ENCODE assay signal across 11 cellular contexts in the genomic region with DNA sequence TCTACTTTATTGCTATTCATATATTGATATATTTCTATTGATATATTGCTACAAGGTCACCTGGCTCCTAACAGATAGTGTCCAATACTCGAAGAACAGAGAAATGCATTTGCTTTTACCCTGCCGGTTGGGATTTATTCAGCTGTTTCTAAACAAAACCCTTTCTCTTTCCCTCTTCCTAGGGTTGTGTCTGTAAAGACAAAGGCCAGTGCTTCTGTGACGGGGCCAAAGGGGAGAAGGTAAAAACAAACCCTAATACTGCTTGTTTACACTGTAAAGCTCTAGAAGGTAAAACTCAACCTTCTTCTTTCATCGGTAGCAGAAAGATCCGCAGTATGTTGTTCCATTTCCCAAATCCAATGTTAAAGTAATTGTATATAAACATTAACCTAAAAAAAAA.
A peak's percentile ranks its signal among the peaks of the same experiment; 100 is the strongest.
DNase-seq lines count a peak whose midpoint lies in the region; ATAC-seq, FAIRE-seq and TF ChIP-seq lines count a peak whose summit lies in the region.
"Had no signal": no experiment of that assay in that cellular context is flagged by ENCODE, and none has a peak within 500 bp of the region (broad histone marks: within the 10 kb centered on the region; RNA-seq: fewer than 3 reads in every experiment).

No MANE protein-coding gene starts in this region.

- H4K20me1 ChIP-seq in HCT116 (ENCODE audit: insufficient read depth), result no peaks in the 10 kb centered on the region
- no peaks in the 10 kb centered on the region for H4K20me1 ChIP-seq in hepatocyte (ENCODE audit: insufficient read depth, poor library complexity, severe bottlenecking)
- H4K20me1 ChIP-seq in smooth muscle cell (ENCODE audit: low read depth), result no peaks in the 10 kb centered on the region

- TF ChIP-seq CTCF in HCT116 (IDR thresholded peaks at IDR 0.05 in 2 of 3, conservative IDR thresholded peaks at IDR 0.05 in 1 of 3; ENCODE audit: borderline replicate concordance in 1 of 3, insufficient read depth in 1 of 3, low read depth in 2 of 3, low read length in 2 of 3), result no peak
- TF ChIP-seq CTCF in hepatocyte (IDR thresholded peaks at IDR 0.05; ENCODE audit: poor library complexity), result no peak
- no peak for TF ChIP-seq CTCF in smooth muscle cell (IDR thresholded peaks at IDR 0.05; ENCODE audit: borderline replicate concordance, insufficient read depth, poor library complexity, severe bottlenecking)

- 32% methylated on average over 5 of the region's 5 CpGs for WGBS in hepatocyte (ENCODE audit: low lambda C conversion rate, missing lambda C conversion rate)
- 77% methylated on average over 5 of the region's 5 CpGs for WGBS in smooth muscle cell (ENCODE audit: low lambda C conversion rate)

- no peaks in the 10 kb centered on the region for H3F3A ChIP-seq in smooth muscle cell (ENCODE audit: low read depth)

- H3K4me3 ChIP-seq in HCT116 (replicated peaks in 1 of 2; ENCODE audit: low read depth in 1 of 2, low read length in 2 of 2) (no peak overlapping the region), hepatocyte (no peak overlapping the region), smooth muscle cell (no peak overlapping the region)

- TF ChIP-seq POLR2A in HCT116 (IDR thresholded peaks at IDR 0.05; ENCODE audit: borderline replicate concordance, extremely low read depth, insufficient read depth, insufficient read length) (no peak), GM18505 (IDR thresholded peaks at IDR 0.05; ENCODE audit: borderline replicate concordance, extremely low read depth, insufficient read depth, insufficient read length) (no peak)

- H3K9me2 ChIP-seq in HCT116 (ENCODE audit: insufficient read depth), result no peaks in the 10 kb centered on the region
- no peaks in the 10 kb centered on the region for H3K9me2 ChIP-seq in hepatocyte (replicated peaks; ENCODE audit: insufficient read depth)

- H3K9me3 ChIP-seq in HCT116 (ENCODE audit: control insufficient read depth in 1 of 2, insufficient read depth in 1 of 2, low read depth in 1 of 2, low read length in 2 of 2) (no peaks in the 10 kb centered on the region), hepatocyte (ENCODE audit: low read depth) (no peaks in the 10 kb centered on the region), smooth muscle cell (replicated peaks; ENCODE audit: low read depth) (no peaks in the 10 kb centered on the region)
- H3K9me3 ChIP-seq: Caco-2 had no signal

- DNase-seq in GM18507 (ENCODE audit: extremely low spot score, insufficient read length, low read depth), result no peak
- no peak for DNase-seq in HCT116 (ENCODE audit: low read depth, low spot score)
- DNase-seq in hepatocyte (ENCODE audit: low spot score), result no peak
- no peak for DNase-seq in smooth muscle cell (lab: John Stamatoyannopoulos, UW; ENCODE audit: unreplicated experiment)
- no peak for DNase-seq in NCI-H510A treated with DMSO at 0.1 percent for 48 hours (lab: John Stamatoyannopoulos, UW)

- intact Hi-C loops in HCT116 (cut with micrococcal nuclease), result loop anchor here (1.0 to 10.0 kb wide), 2 partner anchors 107 to 203 kb away; no protein-coding TSS in a partner anchor

- POLR2A ChIA-PET in HCT116 (lab: Charles Lee), result no interaction called here

- TF ChIP-seq RAD21 in HCT116 (IDR thresholded peaks at IDR 0.05; ENCODE audit: low read depth), result no peak

- CTCF ChIA-PET in HCT116 (lab: Charles Lee), result interaction anchor here (0.8 to 3.9 kb wide), 25 partner anchors 10 to 1573 kb away, joined by 3 to 75 read pairs (median 5); no protein-coding TSS in a partner anchor

- no TSS peak for BruUV-seq in HCT116 (replicated peaks; lab: Mats Ljungman, UMichigan)

- RAD21 ChIA-PET in HCT116 (lab: Charles Lee; ENCODE audit: low non-redundant PET in 1 of 2, low total read pairs in 2 of 2, uncharacterized antibody in 2 of 2, unreplicated experiment in 2 of 2), result interaction anchor here (0.6 to 1.6 kb wide), 4 partner anchors 88 to 528 kb away, joined by 3 to 4 read pairs (median 3); no protein-coding TSS in a partner anchor

- H2AFZ ChIP-seq in HCT116 (ENCODE audit: low read depth, low read length, poor library complexity, severe bottlenecking) (peak overlapping the region; percentile 36), hepatocyte (no peak overlapping the region), smooth muscle cell (ENCODE audit: low read depth) (no peak overlapping the region)

- no peaks in the 10 kb centered on the region for H3K4me1 ChIP-seq in HCT116 (ENCODE audit: control insufficient read depth in 1 of 2, insufficient read depth in 2 of 2, low read length in 2 of 2)
- no peaks in the 10 kb centered on the region for H3K4me1 ChIP-seq in hepatocyte (ENCODE audit: insufficient read depth)
- peaks cover 16% of the 10 kb centered on the region for H3K4me1 ChIP-seq in smooth muscle cell (ENCODE audit: low read depth)

- FAIRE-seq in GM18507 (lab: Jason Lieb, UNC), result peak; percentile 15

- H3K27ac ChIP-seq in HCT116 (ENCODE audit: low read depth, low read length), result no peak overlapping the region
- H3K27ac ChIP-seq in hepatocyte, result no peak overlapping the region
- H3K27ac ChIP-seq in smooth muscle cell (ENCODE audit: low read depth), result no peak overlapping the region
- H3K27ac ChIP-seq: C4-2B, HL-60, KMS-11 had no signal

- H3K9ac ChIP-seq in HCT116 (ENCODE audit: low read length) (no peak overlapping the region), smooth muscle cell (ENCODE audit: low read depth) (no peak overlapping the region)
- H3K9ac ChIP-seq: KMS-11 had no signal

- H3K4me2 ChIP-seq in HCT116 (ENCODE audit: low read length) (no peak overlapping the region), hepatocyte (peak overlapping the region; percentile 32), smooth muscle cell (peak overlapping the region; percentile 45)
- H3K4me2 ChIP-seq: KMS-11 had no signal

- H3K36me3 ChIP-seq in HCT116 (ENCODE audit: control insufficient read depth in 1 of 2, insufficient read depth in 2 of 2, low read length in 2 of 2) (no peaks in the 10 kb centered on the region), hepatocyte (replicated peaks; ENCODE audit: insufficient read depth, low read depth) (no peaks in the 10 kb centered on the region), smooth muscle cell (ENCODE audit: low read depth) (no peaks in the 10 kb centered on the region)

- H3K79me2 ChIP-seq in HCT116 (ENCODE audit: insufficient read depth, low read length) (no peaks in the 10 kb centered on the region), hepatocyte (no peaks in the 10 kb centered on the region), smooth muscle cell (ENCODE audit: low read depth) (no peaks in the 10 kb centered on the region)

- H3K27me3 ChIP-seq in HCT116 (ENCODE audit: insufficient read depth, low read length) (no peaks in the 10 kb centered on the region), hepatocyte (no peaks in the 10 kb centered on the region), smooth muscle cell (ENCODE audit: low read depth) (peaks cover 4% of the 10 kb centered on the region)

- ATAC-seq in HCT116, result no peak
- ATAC-seq in HG02884 (IDR thresholded peaks at IDR 0.05; ENCODE audit: unreplicated experiment), result no peak
- no peak for ATAC-seq in GM18505 (IDR thresholded peaks at IDR 0.05; ENCODE audit: unreplicated experiment)

TF ChIP-seq in HCT116, 20 proteins besides CTCF, POLR2A, EP300 and RAD21 (continues in another document):
- TF ChIP-seq ZNF274 (IDR thresholded peaks at IDR 0.05; ENCODE audit: low read depth, low read length), result no peak
- TF ChIP-seq JUND (IDR thresholded peaks at IDR 0.05), result no peak
- TF ChIP-seq EGR1 (IDR thresholded peaks at IDR 0.05; ENCODE audit: low read depth), result no peak
- TF ChIP-seq ZFX (IDR thresholded peaks at IDR 0.05), result no peak
- TF ChIP-seq, protein P1, sequence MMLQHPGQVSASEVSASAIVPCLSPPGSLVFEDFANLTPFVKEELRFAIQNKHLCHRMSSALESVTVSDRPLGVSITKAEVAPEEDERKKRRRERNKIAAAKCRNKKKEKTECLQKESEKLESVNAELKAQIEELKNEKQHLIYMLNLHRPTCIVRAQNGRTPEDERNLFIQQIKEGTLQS (IDR thresholded peaks at IDR 0.05), result no peak
- TF ChIP-seq SRF (IDR thresholded peaks at IDR 0.05; ENCODE audit: low read depth), result no peak
- no peak for TF ChIP-seq EZH2phosphoT487 (IDR thresholded peaks at IDR 0.05; ENCODE audit: borderline replicate concordance)
- TF ChIP-seq, protein P2, sequence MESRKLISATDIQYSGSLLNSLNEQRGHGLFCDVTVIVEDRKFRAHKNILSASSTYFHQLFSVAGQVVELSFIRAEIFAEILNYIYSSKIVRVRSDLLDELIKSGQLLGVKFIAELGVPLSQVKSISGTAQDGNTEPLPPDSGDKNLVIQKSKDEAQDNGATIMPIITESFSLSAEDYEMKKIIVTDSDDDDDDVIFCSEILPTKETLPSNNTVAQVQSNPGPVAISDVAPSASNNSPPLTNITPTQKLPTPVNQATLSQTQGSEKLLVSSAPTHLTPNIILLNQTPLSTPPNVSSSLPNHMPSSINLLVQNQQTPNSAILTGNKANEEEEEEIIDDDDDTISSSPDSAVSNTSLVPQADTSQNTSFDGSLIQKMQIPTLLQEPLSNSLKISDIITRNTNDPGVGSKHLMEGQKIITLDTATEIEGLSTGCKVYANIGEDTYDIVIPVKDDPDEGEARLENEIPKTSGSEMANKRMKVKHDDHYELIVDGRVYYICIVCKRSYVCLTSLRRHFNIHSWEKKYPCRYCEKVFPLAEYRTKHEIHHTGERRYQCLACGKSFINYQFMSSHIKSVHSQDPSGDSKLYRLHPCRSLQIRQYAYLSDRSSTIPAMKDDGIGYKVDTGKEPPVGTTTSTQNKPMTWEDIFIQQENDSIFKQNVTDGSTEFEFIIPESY (IDR thresholded peaks at IDR 0.05; ENCODE audit: extremely low read depth, insufficient replicate concordance, low read length), result no peak
- TF ChIP-seq EZH2 (IDR thresholded peaks at IDR 0.05), result no peak
- no peak for TF ChIP-seq SIN3A (IDR thresholded peaks at IDR 0.05; ENCODE audit: low read depth)
- no peak for TF ChIP-seq ELF1 (IDR thresholded peaks at IDR 0.05; ENCODE audit: borderline replicate concordance, low read depth)
- TF ChIP-seq FOSL1 (IDR thresholded peaks at IDR 0.05; ENCODE audit: low read depth), result no peak
- TF ChIP-seq MAX (IDR thresholded peaks at IDR 0.05), result no peak
